ENCODE assay signal across 10 cellular contexts in the genomic region with DNA sequence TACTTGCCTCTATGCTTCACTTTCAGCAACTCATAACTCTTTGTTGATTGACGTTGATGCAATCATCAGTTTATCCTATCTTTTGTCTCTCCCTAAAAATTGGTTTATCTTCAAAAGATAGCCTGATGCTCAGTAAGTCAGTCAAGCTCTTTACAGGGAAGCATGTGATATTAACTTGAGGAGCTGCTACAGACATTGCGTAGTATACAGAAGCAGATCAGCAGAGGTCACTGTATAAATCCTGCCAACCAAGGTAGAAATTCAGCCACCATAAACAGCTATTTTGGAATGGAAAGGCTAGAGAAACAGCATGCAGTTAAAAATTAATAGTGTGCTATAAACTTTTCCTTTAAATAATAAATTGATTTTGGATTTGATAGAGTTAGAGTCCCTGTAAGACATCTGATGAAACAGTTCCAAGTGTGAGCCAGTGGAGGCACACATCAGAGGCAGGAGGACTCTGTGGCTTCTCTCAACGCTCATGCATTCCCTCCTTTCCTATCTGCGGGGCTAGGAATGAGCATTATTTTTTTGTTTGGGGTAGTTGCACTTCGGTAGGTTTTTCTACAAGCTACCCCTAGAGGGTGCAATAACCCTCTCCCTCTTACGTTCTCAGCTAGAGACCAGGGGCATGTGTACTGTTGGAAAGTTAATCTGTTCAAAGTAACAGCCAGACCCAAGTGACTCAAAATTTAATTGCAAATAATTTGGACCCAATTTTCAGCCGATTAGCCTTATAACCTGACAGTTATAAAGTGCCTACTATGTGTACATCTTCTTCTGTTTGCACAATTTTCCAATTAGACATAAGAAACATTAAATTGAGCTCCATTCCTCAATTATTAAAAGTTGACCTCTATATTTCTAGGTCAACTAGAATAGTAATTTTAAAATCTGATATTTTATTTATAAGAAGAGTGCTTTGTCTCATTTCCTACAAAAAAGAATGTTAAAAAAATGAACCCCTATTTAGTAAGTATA.
A peak's percentile ranks its signal among the peaks of the same experiment; 100 is the strongest.
DNase-seq lines count a peak whose midpoint lies in the region; ATAC-seq, FAIRE-seq and TF ChIP-seq lines count a peak whose summit lies in the region.
"Had no signal": no experiment of that assay in that cellular context is flagged by ENCODE, and none has a peak within 500 bp of the region (broad histone marks: within the 10 kb centered on the region; RNA-seq: fewer than 3 reads in every experiment).

No MANE protein-coding gene starts in this region.

- H3K27ac Mint-ChIP-seq in activated CD8-positive, alpha-beta memory T cell treated with anti-CD3 and anti-CD28 coated beads, Interleukin-2, amount 10 ng/mL, durations not matched to agents 7 days and 5 days = no peak overlapping the region
- H3K27ac Mint-ChIP-seq: dendritic cell treated with granulocyte-macrophage colony-stimulating factor and Interleukin-4, amounts not matched to agents 40 ng/mL and 50 ng/mL, for 4 days; stimulated activated naive B cell treated with anti-CD40 and anti-IgM and Interleukin-4, amounts not matched to agents 10 μg/mL and 1 μg/mL and 100 μg/mL, for 72 hours had no signal

- intact Hi-C loops in ascending aorta (cut with DNase I) = no loop called here

- H3K27ac ChIP-seq in ascending aorta = no peak overlapping the region

- H3K4me3 Mint-ChIP-seq in activated CD8-positive, alpha-beta memory T cell treated with anti-CD3 and anti-CD28 coated beads, Interleukin-2, amount 10 ng/mL, durations not matched to agents 7 days and 5 days = no peak overlapping the region
- H3K4me3 Mint-ChIP-seq: dendritic cell treated with granulocyte-macrophage colony-stimulating factor and Interleukin-4, amounts not matched to agents 40 ng/mL and 50 ng/mL, for 4 days; stimulated activated naive B cell treated with anti-CD40 and anti-IgM and Interleukin-4, amounts not matched to agents 10 μg/mL and 1 μg/mL and 100 μg/mL, for 72 hours had no signal

- peak; percentile 29 for FAIRE-seq in RCC 7860 (lab: Jason Lieb, UNC)

- TF ChIP-seq CTCF in ascending aorta (IDR thresholded peaks at IDR 0.05) = peak in 1 of 3 experiments; percentile 36

- peak; percentile 62 for DNase-seq in ACHN
- DNase-seq in Kasumi-1 (lab: John Stamatoyannopoulos, UW) = peak; percentile 48 to 70
- peak; percentile 58 for DNase-seq in RCC 7860 (ENCODE audit: low spot score)
- peak; percentile 78 for DNase-seq in fibroblast of peridontal ligament (ENCODE audit: extremely low read depth)
- peak; percentile 69 for DNase-seq in pons (ENCODE audit: low spot score)
- no peak for DNase-seq in activated CD8-positive, alpha-beta memory T cell treated with anti-CD3 and anti-CD28 coated beads, Interleukin-2, amount 10 ng/mL, durations not matched to agents 7 days and 5 days
- no peak for DNase-seq in ascending aorta (ENCODE audit: low spot score in 2 of 2)
- DNase-seq: stimulated activated naive B cell treated with anti-CD40 and anti-IgM and Interleukin-4, amounts not matched to agents 10 μg/mL and 1 μg/mL and 100 μg/mL, for 72 hours had no signal

- no peaks in the 10 kb centered on the region for H3K27me3 ChIP-seq in ascending aorta

- peaks cover 3% of the 10 kb centered on the region for H3K9me3 Mint-ChIP-seq in activated CD8-positive, alpha-beta memory T cell treated with anti-CD3 and anti-CD28 coated beads, Interleukin-2, amount 10 ng/mL, durations not matched to agents 7 days and 5 days (ENCODE audit: low read depth)
- H3K9me3 Mint-ChIP-seq: dendritic cell treated with granulocyte-macrophage colony-stimulating factor and Interleukin-4, amounts not matched to agents 40 ng/mL and 50 ng/mL, for 4 days; stimulated activated naive B cell treated with anti-CD40 and anti-IgM and Interleukin-4, amounts not matched to agents 10 μg/mL and 1 μg/mL and 100 μg/mL, for 72 hours had no signal

- in situ Hi-C loops in ACHN (cut with HindIII; ENCODE audit: low pct_ligation_motif_present, low pct_unique_long_range_greater_than_20kb, low sequenced_read_pairs) = no loop called here

- H3K4me1 Mint-ChIP-seq in activated CD8-positive, alpha-beta memory T cell treated with anti-CD3 and anti-CD28 coated beads, Interleukin-2, amount 10 ng/mL, durations not matched to agents 7 days and 5 days = no peaks in the 10 kb centered on the region
- H3K4me1 Mint-ChIP-seq: stimulated activated naive B cell treated with anti-CD40 and anti-IgM and Interleukin-4, amounts not matched to agents 10 μg/mL and 1 μg/mL and 100 μg/mL, for 72 hours had no signal

- no peaks in the 10 kb centered on the region for H3K36me3 Mint-ChIP-seq in activated CD8-positive, alpha-beta memory T cell treated with anti-CD3 and anti-CD28 coated beads, Interleukin-2, amount 10 ng/mL, durations not matched to agents 7 days and 5 days
- H3K36me3 Mint-ChIP-seq: stimulated activated naive B cell treated with anti-CD40 and anti-IgM and Interleukin-4, amounts not matched to agents 10 μg/mL and 1 μg/mL and 100 μg/mL, for 72 hours had no signal

- no peaks in the 10 kb centered on the region for H3K9me3 ChIP-seq in ascending aorta

- CTCF ChIA-PET in activated CD8-positive, alpha-beta memory T cell treated with anti-CD3 and anti-CD28 coated beads, Interleukin-2, amount 10 ng/mL, durations not matched to agents 7 days and 5 days (lab: Charles Lee) = no interaction called here

- H3K4me3 ChIP-seq in ascending aorta = no peak overlapping the region

- no peaks in the 10 kb centered on the region for H3K4me1 ChIP-seq in ascending aorta

- peak; percentile 78 for ATAC-seq in GM18502 (IDR thresholded peaks at IDR 0.05; ENCODE audit: poor library complexity, unreplicated experiment)
- ATAC-seq in activated CD8-positive, alpha-beta memory T cell treated with anti-CD3 and anti-CD28 coated beads, Interleukin-2, amount 10 ng/mL, durations not matched to agents 7 days and 5 days = no peak

- no peaks in the 10 kb centered on the region for H3K36me3 ChIP-seq in ascending aorta

- no peaks in the 10 kb centered on the region for H3K27me3 Mint-ChIP-seq in activated CD8-positive, alpha-beta memory T cell treated with anti-CD3 and anti-CD28 coated beads, Interleukin-2, amount 10 ng/mL, durations not matched to agents 7 days and 5 days
- H3K27me3 Mint-ChIP-seq: dendritic cell treated with granulocyte-macrophage colony-stimulating factor and Interleukin-4, amounts not matched to agents 40 ng/mL and 50 ng/mL, for 4 days; stimulated activated naive B cell treated with anti-CD40 and anti-IgM and Interleukin-4, amounts not matched to agents 10 μg/mL and 1 μg/mL and 100 μg/mL, for 72 hours had no signal

Comparison
In these comparisons a context has a peak if more than half of its experiments do, and no peak if none do; other contexts are left out.
1. DNase-seq: peak in ACHN (single experiment), Kasumi-1 (2 of 2), RCC 7860 (single experiment), fibroblast of peridontal ligament (single experiment) and pons (single experiment); none in activated CD8-positive, alpha-beta memory T cell treated with anti-CD3 and anti-CD28 coated beads, Interleukin-2, amount 10 ng/mL, durations not matched to agents 7 days and 5 days (single experiment) and ascending aorta (0 of 2).